Comparison of ENCODE assay signal across 17 cellular contexts in the genomic region with DNA sequence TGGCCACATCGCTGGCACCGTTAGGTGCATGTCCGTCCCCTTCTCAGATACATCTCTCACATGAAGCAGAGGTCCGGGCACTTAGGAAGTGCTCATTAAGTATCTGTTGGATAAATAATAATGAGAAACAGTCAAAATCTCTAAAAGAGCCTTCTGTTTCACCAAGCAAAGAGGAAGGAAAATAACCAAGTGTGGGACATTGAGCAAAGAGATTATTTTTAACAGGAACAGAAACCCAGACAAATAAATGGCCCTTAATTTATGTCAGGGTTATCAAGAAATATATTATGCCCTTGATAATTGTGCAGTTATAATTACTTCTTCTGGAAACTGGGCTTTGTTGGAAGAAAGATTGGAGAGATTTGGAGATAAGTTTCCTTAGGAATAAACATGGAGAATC.
"Had no signal": no experiment of that assay in that cellular context is flagged by ENCODE, and none has a peak within 500 bp of the region (broad histone marks: within the 10 kb centered on the region; RNA-seq: fewer than 3 reads in every experiment).

No MANE protein-coding gene starts in this region.

- H3K9me3 Mint-ChIP-seq: activated CD4-positive, alpha-beta memory T cell treated with anti-CD3 and anti-CD28 coated beads for 36 hours; activated naive CD4-positive, alpha-beta T cell treated with anti-CD3 and anti-CD28 coated beads, Interleukin-2, amount 10 ng/mL, durations not matched to agents 7 days and 5 days; activated T-cell treated with anti-CD3 and anti-CD28 coated beads, Interleukin-2, amount 50 U/mL, for 72 hours; neural progenitor cell had no signal

- ATAC-seq: activated T-cell treated with anti-CD3 and anti-CD28 coated beads, Interleukin-2, amount 50 U/mL, for 72 hours had no signal

- H3K27ac Mint-ChIP-seq: activated CD4-positive, alpha-beta memory T cell treated with anti-CD3 and anti-CD28 coated beads for 36 hours; activated naive CD4-positive, alpha-beta T cell treated with anti-CD3 and anti-CD28 coated beads, Interleukin-2, amount 10 ng/mL, durations not matched to agents 7 days and 5 days; activated T-cell treated with anti-CD3 and anti-CD28 coated beads, Interleukin-2, amount 50 U/mL, for 72 hours; memory B cell; neural progenitor cell; WTC11 had no signal

- H3K4me1 Mint-ChIP-seq: WTC11 had no signal

- H3K36me3 Mint-ChIP-seq: activated CD4-positive, alpha-beta memory T cell treated with anti-CD3 and anti-CD28 coated beads for 36 hours; activated naive CD4-positive, alpha-beta T cell treated with anti-CD3 and anti-CD28 coated beads, Interleukin-2, amount 10 ng/mL, durations not matched to agents 7 days and 5 days; memory B cell; naive B cell; neural progenitor cell; WTC11 had no signal

- H3K27me3 Mint-ChIP-seq: memory B cell had no signal

- H3K4me3 Mint-ChIP-seq: activated CD4-positive, alpha-beta memory T cell treated with anti-CD3 and anti-CD28 coated beads for 36 hours; activated naive CD4-positive, alpha-beta T cell treated with anti-CD3 and anti-CD28 coated beads, Interleukin-2, amount 10 ng/mL, durations not matched to agents 7 days and 5 days; activated T-cell treated with anti-CD3 and anti-CD28 coated beads, Interleukin-2, amount 50 U/mL, for 72 hours; memory B cell; neural progenitor cell; WTC11 had no signal

- DNase-seq: activated CD4-positive, alpha-beta memory T cell treated with anti-CD3 and anti-CD28 coated beads for 36 hours; activated effector memory CD4-positive, alpha-beta T cell treated with Interleukin-2 at 50 U/mL for 16 hours; activated naive CD4-positive, alpha-beta T cell treated with anti-CD3 and anti-CD28 coated beads, Interleukin-2, amount 10 ng/mL, durations not matched to agents 7 days and 5 days; activated T-cell treated with anti-CD3 and anti-CD28 coated beads, Interleukin-2, amount 50 U/mL, for 72 hours; esophagus squamous epithelium; islet precursor cell; left cardiac atrium; spleen; stimulated activated CD4-positive, alpha-beta T cell treated with anti-CD3 and anti-CD28 coated beads, Interleukin-4, amount 100 ng/mL, for 1 hour; stimulated activated naive CD4-positive, alpha-beta T cell treated with Interleukin-2 at 50 U/mL for 16 hours; T-helper 1 cell; T-helper 9 cell; thyroid gland had no signal
